ENCODE assay signal across 8 cellular contexts in the genomic region with DNA sequence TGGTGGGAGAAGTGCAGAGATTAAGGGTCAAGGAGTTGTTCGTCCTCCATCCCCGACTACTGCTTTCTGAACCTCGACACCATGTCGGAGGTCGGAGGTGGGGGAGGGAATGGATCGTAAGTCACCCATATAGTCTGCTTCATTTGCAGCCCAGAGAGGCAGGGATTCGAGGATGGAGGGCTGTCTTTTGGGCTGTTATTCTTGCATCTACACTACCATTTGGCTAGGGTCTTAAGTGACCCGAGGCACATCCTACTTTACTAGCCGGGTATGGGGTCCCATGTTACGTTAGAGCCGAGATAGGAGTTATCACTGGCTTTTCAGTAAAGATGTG. TPM values are rescaled to one million over a fixed set of nuclear protein-coding genes. Genes with fewer than 3 reads are reported as not detected.
DNase-seq lines count a peak whose midpoint lies in the region; ATAC-seq and TF ChIP-seq lines count a peak whose summit lies in the region.

No MANE protein-coding gene starts in this region.

- H3K4me3 ChIP-seq in GM12875 (ENCODE audit: low read depth, low read length) (peak overlapping the region; percentile 76), SJCRH30 (peak overlapping the region; percentile 79), fibroblast of pulmonary artery (replicated peaks; ENCODE audit: low read depth, low read length) (peak overlapping the region; percentile 73), rectal smooth muscle tissue (ENCODE audit: low read length) (peak overlapping the region; percentile 92)

- H3K4me1 ChIP-seq in SJCRH30 (no peaks in the 10 kb centered on the region; the same call in 1 of the 2 replicates), rectal smooth muscle tissue (ENCODE audit: control insufficient read depth, insufficient read depth, low read length) (peaks cover 10% of the 10 kb centered on the region)

- no peak for ATAC-seq in GM21515 (IDR thresholded peaks at IDR 0.05; ENCODE audit: unreplicated experiment)

- H3K9me3 ChIP-seq in SJCRH30 (replicated peaks): no peaks in the 10 kb centered on the region

- DNase-seq in SJCRH30 (no peak), fibroblast of pulmonary artery (ENCODE audit: low read depth) (no peak), NCI-H526 treated with DMSO at 0.1 percent for 48 hours (lab: John Stamatoyannopoulos, UW) (no peak), CD1c-positive myeloid dendritic cell (ENCODE audit: extremely low spot score) (no peak), medulla oblongata (ENCODE audit: extremely low spot score) (no peak)

- TF ChIP-seq CTCF in GM12875 (IDR thresholded peaks at IDR 0.05; ENCODE audit: borderline replicate concordance, insufficient read depth, low read depth, low read length): no peak
- TF ChIP-seq CTCF in fibroblast of pulmonary artery (IDR thresholded peaks at IDR 0.05; ENCODE audit: low read length, missing control alignments): no peak

- peak overlapping the region; percentile 85 for H3K9ac ChIP-seq in rectal smooth muscle tissue (ENCODE audit: low read length)

- no peaks in the 10 kb centered on the region for H3K36me3 ChIP-seq in SJCRH30
- peaks cover 6% of the 10 kb centered on the region for H3K36me3 ChIP-seq in rectal smooth muscle tissue (ENCODE audit: control insufficient read depth, insufficient read depth, low read length)

- H3K27ac ChIP-seq in SJCRH30 (peak overlapping the region; percentile 87), rectal smooth muscle tissue (ENCODE audit: low read depth, low read length) (peak overlapping the region; percentile 85)

- no peaks in the 10 kb centered on the region for H3K27me3 ChIP-seq in SJCRH30
- H3K27me3 ChIP-seq in rectal smooth muscle tissue (ENCODE audit: control insufficient read depth, insufficient read depth, low read length): no peaks in the 10 kb centered on the region

RNA-seq across cellular contexts. Expression of a gene that starts 0.6 kb away (rescaled TPM):
- 16.0 and 17.6 TPM in 2 replicates for total RNA-seq in SJCRH30 (2014; rRNA removed; shearing (Covaris generic))

RNA-seq across cellular contexts. Expression of a gene that starts 6.1 kb away (rescaled TPM):
- 51.6 and 53.0 TPM in 2 replicates for total RNA-seq in SJCRH30 (2014; rRNA removed; shearing (Covaris generic))

RNA-seq across cellular contexts. Expression of a gene that starts 6.3 kb away (rescaled TPM):
- total RNA-seq in SJCRH30 (2014; rRNA removed; shearing (Covaris generic)): 11.1 and 13.5 TPM in 2 replicates

RNA-seq across cellular contexts. Expression of a gene that starts 17.4 kb away (rescaled TPM):
- total RNA-seq in SJCRH30 (2014; rRNA removed; shearing (Covaris generic)): 31.4 and 36.3 TPM in 2 replicates

RNA-seq across cellular contexts. Expression of a gene that starts 27.4 kb away (rescaled TPM):
- 19.4 and 24.1 TPM in 2 replicates for total RNA-seq in SJCRH30 (2014; rRNA removed; shearing (Covaris generic))
